ENCODE assay signal across 8 cellular contexts in the genomic region with DNA sequence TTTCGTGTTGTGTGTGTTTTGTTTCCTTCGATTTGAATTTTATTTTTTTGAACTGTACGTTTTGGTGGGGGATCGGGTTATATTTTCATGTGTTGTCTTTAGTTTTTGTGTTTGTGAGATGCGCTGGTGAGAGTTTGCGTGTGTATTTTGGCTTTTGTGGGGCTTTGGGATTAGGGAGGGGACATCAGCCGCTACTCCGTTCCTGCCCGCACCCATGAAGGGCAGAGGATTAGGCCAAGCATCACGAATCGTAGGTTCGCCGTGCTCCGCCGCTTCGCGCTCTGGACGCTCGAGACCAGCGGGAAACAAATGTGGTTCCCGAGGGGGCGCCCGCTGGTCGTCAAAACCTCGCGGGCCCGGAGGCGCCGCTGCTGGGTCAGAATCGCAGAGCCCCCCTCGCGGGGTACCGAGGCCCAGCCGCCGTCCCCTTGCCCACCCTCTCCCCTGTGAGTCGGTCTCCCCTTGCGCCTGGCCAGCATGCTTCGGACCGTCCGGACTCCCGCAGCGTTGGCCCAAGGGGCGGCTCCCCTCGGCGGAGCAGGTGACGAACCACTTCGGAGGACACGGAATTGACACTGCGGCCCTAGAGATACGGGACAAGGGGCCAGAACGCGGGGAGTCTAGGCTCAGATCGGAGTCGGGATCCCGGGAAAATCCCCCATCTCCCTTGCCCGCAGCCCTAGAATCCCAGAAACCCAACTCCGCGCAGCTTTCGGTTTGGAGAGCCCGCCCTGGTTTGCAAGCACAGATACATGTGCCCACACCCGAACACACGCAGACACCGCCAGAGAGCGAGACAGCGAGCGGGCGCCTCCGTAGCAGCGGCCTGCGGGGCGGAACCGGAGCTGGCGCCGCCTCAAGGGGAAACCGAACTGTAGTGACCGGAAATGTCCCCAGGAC. TPM values are rescaled to one million over a fixed set of nuclear protein-coding genes. Genes with fewer than 3 reads are reported as not detected.
DNase-seq lines count a peak whose midpoint lies in the region; ATAC-seq and TF ChIP-seq lines count a peak whose summit lies in the region.

No MANE protein-coding gene starts in this region.

- H3K27ac ChIP-seq in SK-N-MC: 0 out of 2 replicates have a peak overlapping the region, but pooled peaks have one; percentile 38
- H3K27ac ChIP-seq in lower lobe of right lung: no peak overlapping the region
- H3K27ac ChIP-seq in stomach smooth muscle (ENCODE audit: low read length): no peak overlapping the region

- H3K36me3 ChIP-seq in GM06990 (ENCODE audit: control insufficient read depth, insufficient read depth, low read length): no peaks in the 10 kb centered on the region
- no peaks in the 10 kb centered on the region for H3K36me3 ChIP-seq in SK-N-MC (ENCODE audit: insufficient read depth, low read length)
- no peaks in the 10 kb centered on the region for H3K36me3 ChIP-seq in lower lobe of right lung
- H3K36me3 ChIP-seq in stomach smooth muscle (ENCODE audit: control insufficient read depth in 2 of 2, insufficient read depth in 2 of 2, low read length in 2 of 2): no peaks in the 10 kb centered on the region

- H3K4me1 ChIP-seq in lower lobe of right lung (peaks cover 47% of the 10 kb centered on the region), stomach smooth muscle (ENCODE audit: control insufficient read depth, insufficient read depth, low read length) (peaks cover 32% of the 10 kb centered on the region)

- H3K9me3 ChIP-seq in SK-N-MC (ENCODE audit: low read depth, low read length) (no peaks in the 10 kb centered on the region), lower lobe of right lung (no peaks in the 10 kb centered on the region), stomach smooth muscle (ENCODE audit: control insufficient read depth in 2 of 2, low read length in 2 of 2) (no peaks in the 10 kb centered on the region)

- H3K4me3 ChIP-seq in GM06990 (replicated peaks; ENCODE audit: low read depth, low read length) (peak overlapping the region; percentile 87), SK-N-MC (peak overlapping the region; percentile 28; the same call in 1 of the 2 replicates), choroid plexus epithelial cell (ENCODE audit: low read depth, low read length) (peak overlapping the region; percentile 47), lower lobe of right lung (peak overlapping the region; percentile 62), stomach smooth muscle (ENCODE audit: low read length in 2 of 2) (peak overlapping the region; percentile 81 to 86)

- intact Hi-C loops in lower lobe of right lung (cut with DNase I): no loop called here

- DNase-seq in GM06990 (ENCODE audit: extremely low read depth, insufficient read length): peak; percentile 84
- DNase-seq in SK-N-MC (ENCODE audit: low read depth, low spot score): no peak
- peak; percentile 31 for DNase-seq in choroid plexus epithelial cell (ENCODE audit: low read depth)
- DNase-seq in lower lobe of right lung: peak; percentile 61

- H3K9ac ChIP-seq in SK-N-MC (ENCODE audit: insufficient read length) (peak overlapping the region; percentile 6), stomach smooth muscle (ENCODE audit: low read length in 2 of 2) (peak overlapping the region; percentile 21 to 40)

- TF ChIP-seq CTCF in GM06990 (IDR thresholded peaks at IDR 0.05; ENCODE audit: insufficient read depth, low read length, poor library complexity, severe bottlenecking) (peak; percentile 41), choroid plexus epithelial cell (conservative IDR thresholded peaks at IDR 0.05; ENCODE audit: low read depth, low read length) (no peak), lower lobe of right lung (IDR thresholded peaks at IDR 0.05) (no peak)

- H3K27me3 ChIP-seq in GM06990 (replicated peaks; ENCODE audit: control insufficient read depth, insufficient read depth, low read length): no peaks in the 10 kb centered on the region
- peaks cover 100% of the 10 kb centered on the region for H3K27me3 ChIP-seq in lower lobe of right lung (ENCODE audit: low read depth)
- peaks cover 85 to 94% of the 10 kb centered on the region in 2 donors for H3K27me3 ChIP-seq in stomach smooth muscle (ENCODE audit: control insufficient read depth in 1 of 2, insufficient read depth in 2 of 2, low read length in 2 of 2)

- ATAC-seq in HG02943 (IDR thresholded peaks at IDR 0.05; ENCODE audit: low read depth, unreplicated experiment) (peak; percentile 36), lower lobe of right lung (peak; percentile 63 to 84), HG03378 (IDR thresholded peaks at IDR 0.05; ENCODE audit: unreplicated experiment) (no peak), HG02970 (IDR thresholded peaks at IDR 0.05; ENCODE audit: low FRiP score, unreplicated experiment) (no peak)

RNA-seq across cellular contexts. Expression of a gene that starts 2.4 kb away (rescaled TPM):
- 0.18 TPM for total RNA-seq in lower lobe of right lung

Comparison
In these comparisons a context has a peak if more than half of its experiments do, and no peak if none do; other contexts are left out.
1. H3K4me3 ChIP-seq: peak in every context shown above with its lines; median percentile 87 in GM06990; 84 in stomach smooth muscle; 62 in lower lobe of right lung; 47 in choroid plexus epithelial cell; 28 in SK-N-MC.
2. ATAC-seq: peak in HG02943 (single experiment) and lower lobe of right lung (2 of 2); none in HG03378 (single experiment) and HG02970 (single experiment).